ENCODE assay signal across 13 cellular contexts in the genomic region with DNA sequence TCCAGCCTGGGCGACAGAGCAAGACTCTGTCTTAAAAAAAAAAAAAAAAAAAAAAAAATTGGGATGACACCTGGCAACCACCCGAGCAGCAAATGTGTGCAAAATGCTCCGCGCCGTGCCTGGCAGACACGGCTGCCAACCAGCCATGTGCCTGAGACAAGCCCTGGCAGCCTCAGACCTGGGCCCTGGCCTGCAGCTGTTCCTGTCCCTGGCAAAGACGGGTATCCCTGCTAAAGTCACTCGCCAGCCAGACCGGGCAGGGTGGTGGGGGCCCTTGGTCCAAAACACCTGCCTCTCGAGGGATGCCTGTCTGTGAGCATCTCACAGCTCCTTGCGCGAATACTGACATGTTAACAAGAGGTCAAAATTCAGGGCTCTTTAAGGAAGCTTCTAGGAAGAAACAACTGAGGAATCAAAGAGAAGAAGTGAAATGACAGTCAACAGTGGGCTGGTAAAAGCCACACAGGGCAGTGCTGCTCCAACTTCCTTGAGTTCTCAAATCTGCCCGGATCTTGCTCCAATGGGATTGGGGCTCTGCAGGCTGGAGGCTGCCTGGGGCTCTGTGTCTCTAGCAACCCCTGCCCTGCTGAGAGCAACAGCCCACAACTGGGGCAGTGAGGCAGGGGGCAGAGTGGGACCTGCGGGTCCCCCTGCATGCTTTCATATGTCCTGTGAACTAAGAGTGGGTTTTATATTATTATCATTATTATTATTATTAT. TPM values are rescaled to one million over a fixed set of nuclear protein-coding genes. Genes with fewer than 3 reads are reported as not detected.
A peak's percentile ranks its signal among the peaks of the same experiment; 100 is the strongest.
DNase-seq lines count a peak whose midpoint lies in the region; ATAC-seq, FAIRE-seq and TF ChIP-seq lines count a peak whose summit lies in the region.
"Had no signal": no experiment of that assay in that cellular context is flagged by ENCODE, and none has a peak within 500 bp of the region (broad histone marks: within the 10 kb centered on the region; RNA-seq: fewer than 3 reads in every experiment).

No MANE protein-coding gene starts in this region.

- DNase-seq in NCI-H1092 treated with DMSO at 0.1 percent for 48 hours (lab: John Stamatoyannopoulos, UW) (peak; percentile 10), NCI-H1092 (lab: John Stamatoyannopoulos, UW) (no peak), RWPE1 (ENCODE audit: low spot score) (no peak), left cardiac atrium (peak; percentile 44), psoas muscle (peak; percentile 69 to 87), GM12892 (ENCODE audit: insufficient read length) (no peak), omental fat pad (ENCODE audit: low spot score) (no peak), DMS53 (lab: John Stamatoyannopoulos, UW) (no peak)

- FAIRE-seq in GM12892 (lab: Jason Lieb, UNC), result no peak
- FAIRE-seq: A204.1, G401.6, kidney had no signal

- CTCF ChIA-PET in RWPE1 (lab: Yijun Ruan, JAX), result interaction anchor here (0.5 to 2.2 kb wide), 12 partner anchors 28 to 272 kb away, joined by 3 to 16 read pairs (median 5); partner anchors contain the start of gene EZR

- POLR2A ChIA-PET in RWPE1 (lab: Yijun Ruan, JAX; ENCODE audit: low non-redundant PET), result no interaction called here

- H3K36me3 ChIP-seq in psoas muscle (ENCODE audit: insufficient read depth in 1 of 2, low read depth in 1 of 2), result no peaks in the 10 kb centered on the region
- H3K36me3 ChIP-seq: gastroesophageal sphincter, right lobe of liver had no signal

- TF ChIP-seq POLR2A in GM12892 (IDR thresholded peaks at IDR 0.05; ENCODE audit: low read depth, low read length), result no peak

- H3K27me3 ChIP-seq in psoas muscle (ENCODE audit: insufficient read depth in 3 of 3, low read length in 2 of 3), result no peaks in the 10 kb centered on the region
- H3K27me3 ChIP-seq: gastroesophageal sphincter, right lobe of liver had no signal

- intact Hi-C loops in left cardiac atrium (cut with DNase I) (no loop called here), psoas muscle (cut with DNase I) (loop anchor here in 1 of 2 donors (10.0 kb wide), 1 partner anchor 432 kb away; no protein-coding TSS in a partner anchor)

- WGBS in psoas muscle, 3 donors, result 16 to 53% (median 33%) methylated on average over 13 to 14 of the region's 14 CpGs

- no peaks in the 10 kb centered on the region for H3K9me3 ChIP-seq in psoas muscle
- H3K9me3 ChIP-seq: gastroesophageal sphincter, right lobe of liver had no signal

- ATAC-seq in left cardiac atrium, result peak; percentile 11 to 17
- ATAC-seq in psoas muscle, result peak; percentile 81 to 93 (median 88)
- no peak for ATAC-seq in omental fat pad (ENCODE audit: low FRiP score)

- TF ChIP-seq CTCF in RWPE1 (conservative IDR thresholded peaks at IDR 0.05; ENCODE audit: low read depth) (no peak), psoas muscle (IDR thresholded peaks at IDR 0.05) (no peak), omental fat pad (IDR thresholded peaks at IDR 0.05) (no peak)

- no peak overlapping the region for H3K4me3 ChIP-seq in psoas muscle

- H3K27ac ChIP-seq in RWPE1, result peak overlapping the region; percentile 49
- peak overlapping the region; percentile 42 for H3K27ac ChIP-seq in psoas muscle

- peaks cover 26% of the 10 kb centered on the region for H3K4me1 ChIP-seq in psoas muscle

RNA-seq across cellular contexts. Expression of gene SYTL3, which starts 53.4 kb away (rescaled TPM):
- total RNA-seq in left cardiac atrium (1 to 10 TPM; 3.7 to 4.4 TPM), psoas muscle (10 to 100 TPM in 2 of 4 donors, 1 to 10 TPM in 2; 1.9 to 17.3 (median 11.0) TPM), omental fat pad (10 to 100 TPM in 1 of 4 donors, 1 to 10 TPM in 3; 5.3 to 16.3 (median 6.8) TPM)
- polyA plus RNA-seq in psoas muscle, result 1 to 10 TPM; 1.7 to 4.1 (median 2.2) TPM
- 4.7 TPM for polyA plus RNA-seq in GM12892 (2012; ENCODE audit: missing spikeins)

RNA-seq across cellular contexts. Expression of gene DYNLT1, which starts 58.7 kb away (rescaled TPM):
- 10 to 100 TPM; 73.6 to 90.6 TPM for total RNA-seq in left cardiac atrium
- 100 to 1,000 TPM; 112 to 146 (median 135) TPM for total RNA-seq in psoas muscle
- 100 to 1,000 TPM; 150 to 202 (median 177) TPM for polyA plus RNA-seq in psoas muscle
- polyA plus RNA-seq in GM12892 (2012; ENCODE audit: missing spikeins), result 64.4 TPM
- 10 to 100 TPM; 43.8 to 70.4 (median 60.7) TPM for total RNA-seq in omental fat pad

Comparison
In these comparisons a context has a peak if more than half of its experiments do, and no peak if none do; other contexts are left out.
1. DNase-seq: peak in NCI-H1092 treated with DMSO at 0.1 percent for 48 hours (single experiment), left cardiac atrium (single experiment) and psoas muscle (2 of 2); none in NCI-H1092 (single experiment), RWPE1 (single experiment), GM12892 (single experiment), omental fat pad (single experiment) and DMS53 (single experiment).